ENCODE assay signal across 12 cellular contexts in the genomic region with DNA sequence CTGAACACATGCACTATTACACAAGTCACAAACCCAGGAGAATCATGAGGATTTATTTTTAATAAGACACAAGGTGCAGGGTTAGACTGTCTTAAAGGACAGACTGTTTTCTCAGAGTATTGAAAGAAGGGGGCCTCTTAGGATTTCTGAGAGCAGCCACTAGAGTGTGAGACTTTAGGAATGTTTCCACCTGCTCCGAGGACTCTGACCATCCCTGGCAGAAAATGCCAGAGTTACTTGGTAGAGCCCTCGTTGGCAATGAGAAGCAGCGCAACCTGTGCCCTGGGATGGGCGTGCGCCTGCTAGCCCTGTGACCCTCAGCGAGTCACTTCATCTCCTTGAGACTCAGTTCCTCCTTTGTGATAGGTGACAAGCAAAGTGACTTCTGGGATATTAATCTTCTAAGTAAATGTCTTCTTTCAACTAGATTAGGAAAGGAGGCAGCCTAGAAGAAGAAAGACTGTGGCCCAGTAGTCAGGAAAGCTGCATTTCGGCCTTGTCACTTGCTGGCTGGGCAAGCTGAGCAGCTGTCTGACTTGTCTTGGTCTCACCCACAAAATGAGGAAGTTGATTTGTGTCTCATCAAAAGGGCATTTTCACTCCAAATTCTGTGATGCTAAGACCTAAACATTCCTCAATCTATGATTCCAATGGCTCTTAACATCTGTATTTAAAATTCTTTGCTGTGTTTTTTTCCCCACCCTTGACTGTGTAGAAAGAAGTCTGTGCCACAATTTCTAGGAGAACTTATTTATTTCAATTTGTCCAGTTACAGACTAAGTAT.
DNase-seq lines count a peak whose midpoint lies in the region; ATAC-seq and TF ChIP-seq lines count a peak whose summit lies in the region.
"Had no signal": no experiment of that assay in that cellular context is flagged by ENCODE, and none has a peak within 500 bp of the region (broad histone marks: within the 10 kb centered on the region; RNA-seq: fewer than 3 reads in every experiment).

No MANE protein-coding gene starts in this region.

- peak; percentile 64 for ATAC-seq in GM21576 (IDR thresholded peaks at IDR 0.05; ENCODE audit: unreplicated experiment)
- ATAC-seq in left lung: peak; percentile 26
- ATAC-seq in HG03039 (IDR thresholded peaks at IDR 0.05; ENCODE audit: unreplicated experiment): no peak
- ATAC-seq: activated T-helper 17 cell treated with anti-CD3 and anti-CD28 coated beads, Interleukin-2, amount 50 U/mL, for 72 hours had no signal

- no peak overlapping the region for H2AFZ ChIP-seq in OCI-LY3 (ENCODE audit: low read depth, low read length)

- DNase-seq in CD14-positive monocyte (ENCODE audit: low spot score) (peak; percentile 62), left lung (no peak), HK-2 (ENCODE audit: unreplicated experiment) (no peak), COLO829 (ENCODE audit: low spot score) (no peak)
- DNase-seq in stimulated activated naive CD4-positive, alpha-beta T cell treated with Interleukin-2 at 50 U/mL for 16 hours (lab: John Stamatoyannopoulos, UW): no peak
- DNase-seq: BE2C, NCI-H526 treated with DMSO at 0.1 percent for 48 hours, ovary had no signal

- H3K79me2 ChIP-seq in OCI-LY3 (ENCODE audit: low read length): no peaks in the 10 kb centered on the region

- H3K4me3 ChIP-seq in OCI-LY3 (ENCODE audit: low read length) (peak overlapping the region; percentile 8; the same call in 1 of the 2 replicates), left lung (no peak overlapping the region)
- H3K4me3 ChIP-seq: ovary had no signal

- peak overlapping the region; percentile 57 for H3K27ac ChIP-seq in OCI-LY3 (ENCODE audit: low read length)
- H3K27ac ChIP-seq in left lung: no peak overlapping the region
- H3K27ac ChIP-seq: ovary had no signal

- peak overlapping the region; percentile 43 to 75 (median 50) for H3K27ac Mint-ChIP-seq in CD14-positive monocyte
- H3K27ac Mint-ChIP-seq: activated T-helper 17 cell treated with anti-CD3 and anti-CD28 coated beads, Interleukin-2, amount 50 U/mL, for 72 hours had no signal

- no peaks in the 10 kb centered on the region for H3K36me3 Mint-ChIP-seq in CD14-positive monocyte

- H4K20me1 ChIP-seq in OCI-LY3 (ENCODE audit: insufficient read depth, low read length): no peaks in the 10 kb centered on the region

- peaks cover 0 to 2% (median 0%) of the 10 kb centered on the region in 3 donors for H3K27me3 Mint-ChIP-seq in CD14-positive monocyte (ENCODE audit: low read depth in 3 of 3)

- peak overlapping the region; percentile 57 for H3K4me2 ChIP-seq in OCI-LY3 (ENCODE audit: low read length)

- H3K9ac ChIP-seq in OCI-LY3 (ENCODE audit: low read length): peak overlapping the region; percentile 22; the same call in 1 of the 2 replicates

- H3K9me3 Mint-ChIP-seq in CD14-positive monocyte: no peaks in the 10 kb centered on the region

- H3K27me3 ChIP-seq in OCI-LY3 (ENCODE audit: low read depth, low read length): no peaks in the 10 kb centered on the region
- H3K27me3 ChIP-seq in left lung: no peaks in the 10 kb centered on the region
- H3K27me3 ChIP-seq: BE2C, ovary had no signal

- H3K4me3 Mint-ChIP-seq in CD14-positive monocyte: no peak overlapping the region
- H3K4me3 Mint-ChIP-seq: activated T-helper 17 cell treated with anti-CD3 and anti-CD28 coated beads, Interleukin-2, amount 50 U/mL, for 72 hours had no signal

- H3K9me3 ChIP-seq in OCI-LY3 (ENCODE audit: insufficient read depth, low read length) (no peaks in the 10 kb centered on the region), left lung (no peaks in the 10 kb centered on the region)
- H3K9me3 ChIP-seq: BE2C, ovary had no signal

- intact Hi-C loops in CD14-positive monocyte (cut with micrococcal nuclease) (no loop called here), left lung (cut with DNase I) (no loop called here)

- TF ChIP-seq CTCF in CD14-positive monocyte (IDR thresholded peaks at IDR 0.05) (no peak), OCI-LY3 (IDR thresholded peaks at IDR 0.05; ENCODE audit: low read depth, low read length) (no peak), left lung (IDR thresholded peaks at IDR 0.05) (no peak)

- no peaks in the 10 kb centered on the region for H3K36me3 ChIP-seq in OCI-LY3 (replicated peaks; ENCODE audit: low read depth, low read length)
- H3K36me3 ChIP-seq in left lung: no peaks in the 10 kb centered on the region
- H3K36me3 ChIP-seq: BE2C, ovary had no signal

- H3K4me1 Mint-ChIP-seq in CD14-positive monocyte: peaks cover 58% of the 10 kb centered on the region
- H3K4me1 Mint-ChIP-seq: activated T-helper 17 cell treated with anti-CD3 and anti-CD28 coated beads, Interleukin-2, amount 50 U/mL, for 72 hours had no signal

- H3K4me1 ChIP-seq in OCI-LY3 (ENCODE audit: low read length) (peaks cover 19% of the 10 kb centered on the region), left lung (peaks cover 11 to 24% of the 10 kb centered on the region in 2 donors)
- H3K4me1 ChIP-seq: BE2C had no signal
